9 cellular contexts compared by ENCODE assay signal in genomic region chr13:28707629-28708427, GRCh38. TPM values are rescaled to one million over a fixed set of nuclear protein-coding genes. Genes with fewer than 3 reads are reported as not detected.
DNase-seq lines count a peak whose midpoint lies in the region; ATAC-seq and TF ChIP-seq lines count a peak whose summit lies in the region.
"Had no signal": no experiment of that assay in that cellular context is flagged by ENCODE, and none has a peak within 500 bp of the region (broad histone marks: within the 10 kb centered on the region; RNA-seq: fewer than 3 reads in every experiment).

No MANE protein-coding gene starts in this region.

- intact Hi-C loops in activated T-helper 1 cell treated with anti-CD3 and anti-CD28 coated beads, Interleukin-12 subunit alpha, Interleukin-12 subunit beta, Interleukin-2, Interleukin-4 antibody, amounts not matched to agents 30 ng/mL and 10 ng/mL and 1 ng/mL, durations not matched to agents 14 hours and 24 hours and 36 hours (cut with micrococcal nuclease): loop anchor here (1.0 to 5.0 kb wide), 3 partner anchors 10 to 1086 kb away; partner anchors contain the start of genes LNX2, POLR1D, POMP and SLC46A3

- H3K4me1 Mint-ChIP-seq in activated T-helper 1 cell treated with anti-CD3 and anti-CD28 coated beads, Interleukin-12 subunit alpha, Interleukin-12 subunit beta, Interleukin-2, Interleukin-4 antibody, amounts not matched to agents 30 ng/mL and 10 ng/mL and 1 ng/mL, durations not matched to agents 14 hours and 24 hours and 36 hours (ENCODE audit: low read depth): peaks cover 12% of the 10 kb centered on the region
- H3K4me1 Mint-ChIP-seq in nephron: peaks cover 22% of the 10 kb centered on the region

- H3K27me3 Mint-ChIP-seq in activated T-helper 1 cell treated with anti-CD3 and anti-CD28 coated beads, Interleukin-12 subunit alpha, Interleukin-12 subunit beta, Interleukin-2, Interleukin-4 antibody, amounts not matched to agents 30 ng/mL and 10 ng/mL and 1 ng/mL, durations not matched to agents 14 hours and 24 hours and 36 hours (ENCODE audit: insufficient read depth): no peaks in the 10 kb centered on the region
- no peaks in the 10 kb centered on the region for H3K27me3 Mint-ChIP-seq in nephron (ENCODE audit: low read depth)

- no peaks in the 10 kb centered on the region for H3K9me3 Mint-ChIP-seq in activated T-helper 1 cell treated with anti-CD3 and anti-CD28 coated beads, Interleukin-12 subunit alpha, Interleukin-12 subunit beta, Interleukin-2, Interleukin-4 antibody, amounts not matched to agents 30 ng/mL and 10 ng/mL and 1 ng/mL, durations not matched to agents 14 hours and 24 hours and 36 hours
- no peaks in the 10 kb centered on the region for H3K9me3 Mint-ChIP-seq in nephron

- no peak overlapping the region for H3K4me3 Mint-ChIP-seq in activated T-helper 1 cell treated with anti-CD3 and anti-CD28 coated beads, Interleukin-12 subunit alpha, Interleukin-12 subunit beta, Interleukin-2, Interleukin-4 antibody, amounts not matched to agents 30 ng/mL and 10 ng/mL and 1 ng/mL, durations not matched to agents 14 hours and 24 hours and 36 hours
- no peak overlapping the region for H3K4me3 Mint-ChIP-seq in nephron

- no peak for TF ChIP-seq CTCF in nephron (IDR thresholded peaks at IDR 0.05; ENCODE audit: unreplicated experiment in 3 of 3)

- H3K27ac Mint-ChIP-seq in activated T-helper 1 cell treated with anti-CD3 and anti-CD28 coated beads, Interleukin-12 subunit alpha, Interleukin-12 subunit beta, Interleukin-2, Interleukin-4 antibody, amounts not matched to agents 30 ng/mL and 10 ng/mL and 1 ng/mL, durations not matched to agents 14 hours and 24 hours and 36 hours: peak overlapping the region; percentile 6
- peak overlapping the region in 2 of 3 experiments; percentile 28 to 65 for H3K27ac Mint-ChIP-seq in nephron

- DNase-seq in GM04503 (ENCODE audit: low read depth): peak; percentile 53
- no peak for DNase-seq in activated T-helper 1 cell treated with anti-CD3 and anti-CD28 coated beads, Interleukin-12 subunit alpha, Interleukin-12 subunit beta, Interleukin-2, Interleukin-4 antibody, amounts not matched to agents 30 ng/mL and 10 ng/mL and 1 ng/mL, durations not matched to agents 14 hours and 24 hours and 36 hours (ENCODE audit: low spot score)
- no peak for DNase-seq in UCSD-AML1 (lab: John Stamatoyannopoulos, UW; ENCODE audit: unreplicated experiment)
- DNase-seq in SW 1271 (lab: John Stamatoyannopoulos, UW): no peak
- no peak for DNase-seq in C1 segment of cervical spinal cord (lab: John Stamatoyannopoulos, UW)
- DNase-seq: upper lobe of left lung had no signal

- H3K36me3 Mint-ChIP-seq in activated T-helper 1 cell treated with anti-CD3 and anti-CD28 coated beads, Interleukin-12 subunit alpha, Interleukin-12 subunit beta, Interleukin-2, Interleukin-4 antibody, amounts not matched to agents 30 ng/mL and 10 ng/mL and 1 ng/mL, durations not matched to agents 14 hours and 24 hours and 36 hours (ENCODE audit: low read depth): peaks cover 14% of the 10 kb centered on the region
- no peaks in the 10 kb centered on the region for H3K36me3 Mint-ChIP-seq in nephron (ENCODE audit: low read depth)

- ATAC-seq in GM19468 (IDR thresholded peaks at IDR 0.05; ENCODE audit: extremely low read depth, unreplicated experiment) (peak; percentile 96), HG03442 (IDR thresholded peaks at IDR 0.05; ENCODE audit: unreplicated experiment) (peak; percentile 99)

RNA-seq across cellular contexts. Expression of gene SLC46A3, which starts 10.9 kb away (rescaled TPM):
- total RNA-seq in activated T-helper 1 cell treated with anti-CD3 and anti-CD28 coated beads, Interleukin-12 subunit alpha, Interleukin-12 subunit beta, Interleukin-2, Interleukin-4 antibody, amounts not matched to agents 30 ng/mL and 10 ng/mL and 1 ng/mL, durations not matched to agents 14 hours and 24 hours and 36 hours: 2.7 and 3.8 TPM in 2 replicates

RNA-seq across cellular contexts. Expression of gene POMP, which starts 48.9 kb away (rescaled TPM):
- total RNA-seq in activated T-helper 1 cell treated with anti-CD3 and anti-CD28 coated beads, Interleukin-12 subunit alpha, Interleukin-12 subunit beta, Interleukin-2, Interleukin-4 antibody, amounts not matched to agents 30 ng/mL and 10 ng/mL and 1 ng/mL, durations not matched to agents 14 hours and 24 hours and 36 hours: 147 TPM in 2 replicates
